In genomic region chr1:170592591-170593111, GRCh38 we compare ENCODE assay signal across 1 cellular context.
TF ChIP-seq lines count a peak whose summit lies in the region.

No MANE protein-coding gene starts in this region.

TF ChIP-seq in SK-N-SH, 30 proteins besides CTCF, POLR2A, EP300 and RAD21 (continued from another document):
- TF ChIP-seq REST (IDR thresholded peaks at IDR 0.05; ENCODE audit: low read depth, low read length) = no peak
- no peak for TF ChIP-seq USF1 (IDR thresholded peaks at IDR 0.05; ENCODE audit: borderline replicate concordance, low read depth)
- peak; percentile 9; the same call in 1 of the 2 replicates for TF ChIP-seq JUND (IDR thresholded peaks at IDR 0.05)
- peak; percentile 21; the same call in 1 of the 2 replicates for TF ChIP-seq TCF12 (IDR thresholded peaks at IDR 0.05)
- TF ChIP-seq MXI1 (IDR thresholded peaks at IDR 0.05; ENCODE audit: low read depth, low read length) = no peak
- TF ChIP-seq RXRA (IDR thresholded peaks at IDR 0.05; ENCODE audit: borderline replicate concordance, low read depth) = no peak
